Comparison of ENCODE assay signal across 20 cellular contexts in the genomic region with DNA sequence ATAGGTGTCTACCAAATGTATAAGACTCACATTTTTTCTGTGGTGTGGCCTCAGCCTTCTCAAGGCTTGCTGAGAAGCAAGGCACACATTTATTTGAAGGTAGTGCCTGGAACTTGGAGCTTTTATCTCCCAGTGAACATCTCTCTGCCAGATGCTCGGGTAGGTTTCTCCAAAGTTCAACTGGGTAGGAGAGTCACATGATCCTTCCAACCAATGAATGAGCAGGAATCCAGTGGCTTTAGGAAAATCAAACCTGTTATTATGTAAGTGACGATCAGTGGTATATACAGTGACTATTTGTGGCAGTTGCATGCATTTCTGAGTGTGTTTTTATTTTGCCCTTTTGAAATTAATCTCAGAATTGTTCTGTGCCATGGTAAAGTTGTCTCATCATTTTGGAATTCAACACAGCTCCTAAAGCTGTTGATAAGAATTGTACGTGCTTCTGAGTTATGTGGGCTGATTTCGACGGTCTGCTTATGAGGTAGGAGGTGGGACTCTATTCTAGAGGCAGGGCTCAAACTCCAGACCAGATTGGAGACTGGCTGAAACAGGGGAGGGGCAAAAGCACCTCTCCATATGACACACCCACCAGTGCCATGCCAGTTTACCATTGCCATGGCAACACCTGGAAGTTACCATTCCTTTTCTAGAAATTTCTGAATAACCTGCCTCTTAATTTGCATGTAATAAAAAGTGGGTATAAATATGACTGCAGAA. TPM values are rescaled to one million over a fixed set of nuclear protein-coding genes. Genes with fewer than 3 reads are reported as not detected.
DNase-seq lines count a peak whose midpoint lies in the region; ATAC-seq, FAIRE-seq and TF ChIP-seq lines count a peak whose summit lies in the region.
"Had no signal": no experiment of that assay in that cellular context is flagged by ENCODE, and none has a peak within 500 bp of the region (broad histone marks: within the 10 kb centered on the region; RNA-seq: fewer than 3 reads in every experiment).

No MANE protein-coding gene starts in this region.

- H3K79me2 ChIP-seq in astrocyte (ENCODE audit: insufficient read depth, low read length) = no peaks in the 10 kb centered on the region

- H3K9ac ChIP-seq in astrocyte (ENCODE audit: low read length) = no peak overlapping the region

- peak; percentile 45 for ATAC-seq in thoracic aorta (ENCODE audit: insufficient number of reproducible peaks, low FRiP score, low read depth)
- ATAC-seq in GM21367 (IDR thresholded peaks at IDR 0.05; ENCODE audit: unreplicated experiment) = no peak
- ATAC-seq in Right ventricle myocardium inferior = no peak
- ATAC-seq: T-cell had no signal

- H3K4me3 Mint-ChIP-seq in astrocyte (ENCODE audit: unreplicated experiment) = no peak overlapping the region
- H3K4me3 Mint-ChIP-seq: activated CD4-positive, alpha-beta memory T cell treated with anti-CD3 and anti-CD28 coated beads, Interleukin-2, amount 10 ng/mL, durations not matched to agents 7 days and 5 days; activated naive CD4-positive, alpha-beta T cell treated with anti-CD3 and anti-CD28 coated beads for 36 hours; mesothelial cell of epicardium; nephron progenitor cell; T-cell had no signal

- H3K4me3 ChIP-seq in astrocyte (ENCODE audit: insufficient read depth, low read depth, low read length) (no peak overlapping the region), thoracic aorta (no peak overlapping the region), transverse colon (no peak overlapping the region)
- H3K4me3 ChIP-seq: coronary artery had no signal

- no peak for TF ChIP-seq POLR2A in transverse colon (IDR thresholded peaks at IDR 0.05)

- WGBS in transverse colon (ENCODE audit: low coverage in 1 of 2), 2 donors = 82 to 86% methylated on average over 2 to 5 of the region's 5 CpGs

- TF ChIP-seq EP300 in transverse colon (IDR thresholded peaks at IDR 0.05; ENCODE audit: low read depth) = no peak

- DNase-seq in M059J (ENCODE audit: low read depth) (peak; percentile 61), astrocyte (ENCODE audit: low read depth) (peak; percentile 58), iris pigment epithelial cell (ENCODE audit: low read depth) (peak; percentile 81), thoracic aorta (ENCODE audit: low spot score) (no peak), transverse colon (no peak), Right ventricle myocardium inferior (ENCODE audit: missing footprints) (no peak)
- DNase-seq: activated CD4-positive, alpha-beta memory T cell treated with anti-CD3 and anti-CD28 coated beads, Interleukin-2, amount 10 ng/mL, durations not matched to agents 7 days and 5 days; activated naive CD4-positive, alpha-beta T cell treated with anti-CD3 and anti-CD28 coated beads for 36 hours; DMS79 treated with DMSO at 0.1 percent for 48 hours; KBM-7; NCI-H2081; nephron progenitor cell; stimulated activated CD8-positive, alpha-beta memory T cell treated with anti-CD3 and anti-CD28 coated beads, Interleukin-4, amount 100 ng/mL, for 48 hours; T-cell had no signal

- no peak overlapping the region for H3K4me2 ChIP-seq in astrocyte (ENCODE audit: low read length)

- H3K4me1 ChIP-seq in astrocyte (ENCODE audit: insufficient read depth, low read length) = no peaks in the 10 kb centered on the region
- H3K4me1 ChIP-seq in thoracic aorta (ENCODE audit: control insufficient read depth in 1 of 2, low read depth in 2 of 2) = peaks cover 16 to 37% of the 10 kb centered on the region in 2 donors
- H3K4me1 ChIP-seq in transverse colon = no peaks in the 10 kb centered on the region

- no peak overlapping the region for H3K27ac Mint-ChIP-seq in astrocyte (ENCODE audit: unreplicated experiment)
- H3K27ac Mint-ChIP-seq: activated CD4-positive, alpha-beta memory T cell treated with anti-CD3 and anti-CD28 coated beads, Interleukin-2, amount 10 ng/mL, durations not matched to agents 7 days and 5 days; activated naive CD4-positive, alpha-beta T cell treated with anti-CD3 and anti-CD28 coated beads for 36 hours; mesothelial cell of epicardium; nephron progenitor cell; T-cell had no signal

- H4K20me1 ChIP-seq in astrocyte (ENCODE audit: insufficient read depth, low read length) = peaks cover under 1% of the 10 kb centered on the region

- H3K9me3 ChIP-seq in astrocyte (ENCODE audit: insufficient read depth, low read depth, low read length) = no peaks in the 10 kb centered on the region
- H3K9me3 ChIP-seq in thoracic aorta = no peaks in the 10 kb centered on the region
- H3K9me3 ChIP-seq in transverse colon = peaks cover 0 to 5% of the 10 kb centered on the region in 2 donors

- TF ChIP-seq CTCF in astrocyte (IDR thresholded peaks at IDR 0.05; ENCODE audit: insufficient read depth, low read depth, low read length) = no peak
- no peak for TF ChIP-seq CTCF in thoracic aorta (IDR thresholded peaks at IDR 0.05)
- no peak for TF ChIP-seq CTCF in transverse colon (IDR thresholded peaks at IDR 0.05)

- H3K27ac ChIP-seq in astrocyte (ENCODE audit: low read depth, low read length) (no peak overlapping the region), thoracic aorta (peak overlapping the region; percentile 23 to 77), transverse colon (no peak overlapping the region)
- H3K27ac ChIP-seq: VCaP had no signal

- no peak overlapping the region for H2AFZ ChIP-seq in astrocyte (ENCODE audit: low read depth, low read length)

- peaks cover 3% of the 10 kb centered on the region for H3K9me3 Mint-ChIP-seq in astrocyte (ENCODE audit: unreplicated experiment)
- H3K9me3 Mint-ChIP-seq: activated CD4-positive, alpha-beta memory T cell treated with anti-CD3 and anti-CD28 coated beads, Interleukin-2, amount 10 ng/mL, durations not matched to agents 7 days and 5 days; T-cell had no signal

- peaks cover 3% of the 10 kb centered on the region for H3K36me3 Mint-ChIP-seq in astrocyte (ENCODE audit: low read depth, unreplicated experiment)
- H3K36me3 Mint-ChIP-seq: T-cell had no signal

- intact Hi-C loops in transverse colon (cut with DNase I; ENCODE audit: low total_unique reads) (no loop called here), Right ventricle myocardium inferior (cut with DNase I) (no loop called here)

- in situ Hi-C loops in transverse colon (cut with MboI; ENCODE audit: low pct_ligation_motif_present in 1 of 4, low pct_unique_long_range_greater_than_20kb in 1 of 4, low sequenced_read_pairs in 3 of 4) = loop anchor here in 1 of 4 donors (5.0 to 25.0 kb wide), 2 partner anchors 159 to 701 kb away; no protein-coding TSS in a partner anchor

- no peaks in the 10 kb centered on the region for H3K27me3 ChIP-seq in astrocyte (ENCODE audit: insufficient read depth, low read length)
- H3K27me3 ChIP-seq in thoracic aorta (replicated peaks; ENCODE audit: insufficient read depth) = no peaks in the 10 kb centered on the region
- no peaks in the 10 kb centered on the region for H3K27me3 ChIP-seq in transverse colon

- H3K36me3 ChIP-seq in astrocyte (ENCODE audit: insufficient read depth, low read length) = no peaks in the 10 kb centered on the region
- H3K36me3 ChIP-seq in thoracic aorta = no peaks in the 10 kb centered on the region
- no peaks in the 10 kb centered on the region for H3K36me3 ChIP-seq in transverse colon

- H3K27me3 Mint-ChIP-seq in astrocyte (ENCODE audit: low read depth, unreplicated experiment) = no peaks in the 10 kb centered on the region
- H3K27me3 Mint-ChIP-seq: activated CD4-positive, alpha-beta memory T cell treated with anti-CD3 and anti-CD28 coated beads, Interleukin-2, amount 10 ng/mL, durations not matched to agents 7 days and 5 days; T-cell had no signal

- H3K4me1 Mint-ChIP-seq in astrocyte (ENCODE audit: low read depth, unreplicated experiment) = no peaks in the 10 kb centered on the region
- H3K4me1 Mint-ChIP-seq: mesothelial cell of epicardium, nephron progenitor cell had no signal

- no peak for FAIRE-seq in astrocyte (lab: Jason Lieb, UNC)
- FAIRE-seq: endometrium, frontal cortex had no signal

RNA-seq across cellular contexts. Expression of a gene that starts 57.6 kb away (rescaled TPM):
- 0.10 and 1.0 TPM in 2 replicates for total RNA-seq in M059J (2014; rRNA removed; shearing (Covaris generic))
- total RNA-seq in astrocyte = 1.9 TPM in 2 replicates
- total RNA-seq in thoracic aorta = 10 to 100 TPM; 32.7 to 33.7 TPM
- 10 to 100 TPM in 2 of 4 donors, 1 to 10 TPM in 2; 4.9 to 50.0 (median 14.3) TPM for total RNA-seq in transverse colon
- 0.49 TPM for total RNA-seq in Right ventricle myocardium inferior

Comparison
In these comparisons a context has a peak if more than half of its experiments do, and no peak if none do; other contexts are left out.
1. DNase-seq: peak in M059J (single experiment), astrocyte (single experiment) and iris pigment epithelial cell (single experiment); none in thoracic aorta (single experiment), transverse colon (single experiment) and Right ventricle myocardium inferior (single experiment).
2. H3K27ac ChIP-seq: peak in thoracic aorta (2 of 2); none in astrocyte (single experiment) and transverse colon (0 of 4).